ENCODE assay signal across 32 cellular contexts in genomic region chrX:109274806-109275205, GRCh38.
"Had no signal": no experiment of that assay in that cellular context is flagged by ENCODE, and none has a peak within 500 bp of the region (broad histone marks: within the 10 kb centered on the region; RNA-seq: fewer than 3 reads in every experiment).

No MANE protein-coding gene starts in this region.

- H3K4me2 ChIP-seq: PC-9 had no signal

- FAIRE-seq: bronchial epithelial cell, RCC 7860, TTC549 had no signal

- H2AFZ ChIP-seq: PC-9 had no signal

- H3K4me1 Mint-ChIP-seq: activated CD4-positive, alpha-beta T cell treated with anti-CD3 and anti-CD28 coated beads, Interleukin-2, amount 10 ng/mL, durations not matched to agents 7 days and 5 days; brain; WTC11 had no signal

- ATAC-seq: activated CD4-positive, alpha-beta T cell treated with anti-CD3 and anti-CD28 coated beads for 36 hours; activated CD4-positive, CD25-positive, alpha-beta regulatory T cell treated with anti-CD3 and anti-CD28 coated beads, Interleukin-2, amount 50 U/mL, for 24 hours; activated naive CD4-positive, alpha-beta T cell treated with anti-CD3 and anti-CD28 coated beads, Interleukin-2, amount 50 U/mL, for 72 hours; activated T-cell treated with anti-CD3 and anti-CD28 coated beads, Interleukin-2, amount 50 U/mL, for 4 hours; WTC11 had no signal

- H3K9me3 Mint-ChIP-seq: activated CD4-positive, alpha-beta T cell treated with anti-CD3 and anti-CD28 coated beads, Interleukin-2, amount 10 ng/mL, durations not matched to agents 7 days and 5 days; activated T-helper 1 cell treated with anti-CD3 and anti-CD28 coated beads, Interleukin-12 subunit alpha, Interleukin-12 subunit beta, Interleukin-2, Interleukin-4 antibody, amounts not matched to agents 30 ng/mL and 10 ng/mL and 1 ng/mL, durations not matched to agents 14 hours and 24 hours and 36 hours; brain; T-helper 1 cell treated with Interleukin-12 subunit alpha and Interleukin-12 subunit beta and Interleukin-4 antibody, amounts not matched to agents 30 μg/mL and 1 μg/mL, for 36 hours; T-helper 2 cell treated with Interferon-gamma antibody and Interleukin-4, amounts not matched to agents 5 μg/mL and 100 μg/mL, for 36 hours had no signal

- H3K27ac ChIP-seq: adrenal gland, PC-9, SJCRH30, SK-N-MC had no signal

- H3K36me3 ChIP-seq: adrenal gland, SJCRH30 had no signal

- H3K27me3 ChIP-seq: SJCRH30 had no signal

- H3K4me3 ChIP-seq: adrenal gland, PC-9, SJCRH30, SK-N-MC had no signal

- H3K36me3 Mint-ChIP-seq: activated naive CD4-positive, alpha-beta T cell treated with anti-CD3 and anti-CD28 coated beads, Interleukin-2, amount 50 U/mL, for 72 hours; brain; WTC11 had no signal

- H3K9me3 ChIP-seq: adrenal gland, SJCRH30 had no signal

- H3K4me3 Mint-ChIP-seq: activated CD4-positive, alpha-beta T cell treated with anti-CD3 and anti-CD28 coated beads for 36 hours; activated CD4-positive, alpha-beta T cell treated with anti-CD3 and anti-CD28 coated beads, Interleukin-2, amount 10 ng/mL, durations not matched to agents 7 days and 5 days; activated naive CD4-positive, alpha-beta T cell treated with anti-CD3 and anti-CD28 coated beads for 36 hours; activated T-cell treated with anti-CD3 and anti-CD28 coated beads, Interleukin-2, amount 50 U/mL, for 4 hours; activated T-helper 1 cell treated with anti-CD3 and anti-CD28 coated beads, Interleukin-12 subunit alpha, Interleukin-12 subunit beta, Interleukin-2, Interleukin-4 antibody, amounts not matched to agents 30 ng/mL and 10 ng/mL and 1 ng/mL, durations not matched to agents 14 hours and 24 hours and 36 hours; brain; T-helper 1 cell treated with Interleukin-12 subunit alpha and Interleukin-12 subunit beta and Interleukin-4 antibody, amounts not matched to agents 30 μg/mL and 1 μg/mL, for 36 hours; T-helper 2 cell treated with Interferon-gamma antibody and Interleukin-4, amounts not matched to agents 5 μg/mL and 100 μg/mL, for 36 hours; WTC11 had no signal

- DNase-seq: activated CD4-positive, alpha-beta T cell treated with anti-CD3 and anti-CD28 coated beads for 36 hours; activated CD4-positive, alpha-beta T cell treated with anti-CD3 and anti-CD28 coated beads, Interleukin-2, amount 10 ng/mL, durations not matched to agents 7 days and 5 days; activated CD4-positive, alpha-beta T cell treated with anti-CD3 and anti-CD28 coated beads, Interleukin-2, amount 50 U/mL, for 48 hours; activated CD8-positive, alpha-beta memory T cell treated with anti-CD3 and anti-CD28 coated beads, Interleukin-2, amount 50 U/mL, for 4 hours; activated gamma-delta T cell treated with Interleukin-2 at 50 U/mL for 16 hours; activated naive CD4-positive, alpha-beta T cell treated with anti-CD3 and anti-CD28 coated beads for 36 hours; activated T-cell treated with anti-CD3 and anti-CD28 coated beads for 4 hours; activated T-cell treated with anti-CD3 and anti-CD28 coated beads, Interleukin-2, amount 50 U/mL, for 4 hours; adrenal gland; caudate nucleus; cerebellar nuclear complex; cortex of kidney; NCI-H1105; NCI-H1417 treated with DMSO at 0.1 percent for 48 hours; NCI-H1930; NCI-H510A; NCI-H526; NCI-H748 treated with DMSO at 0.1 percent for 48 hours; PC-9; Right ventricle myocardium superior; SJCRH30 had no signal

- H3K27me3 Mint-ChIP-seq: activated CD4-positive, alpha-beta T cell treated with anti-CD3 and anti-CD28 coated beads for 36 hours; activated CD4-positive, alpha-beta T cell treated with anti-CD3 and anti-CD28 coated beads, Interleukin-2, amount 10 ng/mL, durations not matched to agents 7 days and 5 days; brain had no signal

- H3K27ac Mint-ChIP-seq: activated CD4-positive, alpha-beta T cell treated with anti-CD3 and anti-CD28 coated beads for 36 hours; activated CD4-positive, alpha-beta T cell treated with anti-CD3 and anti-CD28 coated beads, Interleukin-2, amount 10 ng/mL, durations not matched to agents 7 days and 5 days; activated naive CD4-positive, alpha-beta T cell treated with anti-CD3 and anti-CD28 coated beads for 36 hours; activated naive CD4-positive, alpha-beta T cell treated with anti-CD3 and anti-CD28 coated beads, Interleukin-2, amount 50 U/mL, for 72 hours; activated T-helper 1 cell treated with anti-CD3 and anti-CD28 coated beads, Interleukin-12 subunit alpha, Interleukin-12 subunit beta, Interleukin-2, Interleukin-4 antibody, amounts not matched to agents 30 ng/mL and 10 ng/mL and 1 ng/mL, durations not matched to agents 14 hours and 24 hours and 36 hours; brain; T-helper 1 cell treated with Interleukin-12 subunit alpha and Interleukin-12 subunit beta and Interleukin-4 antibody, amounts not matched to agents 30 μg/mL and 1 μg/mL, for 36 hours; T-helper 2 cell treated with Interferon-gamma antibody and Interleukin-4, amounts not matched to agents 5 μg/mL and 100 μg/mL, for 36 hours; WTC11 had no signal

- H3K4me1 ChIP-seq: adrenal gland, SJCRH30 had no signal
